In the genomic region with DNA sequence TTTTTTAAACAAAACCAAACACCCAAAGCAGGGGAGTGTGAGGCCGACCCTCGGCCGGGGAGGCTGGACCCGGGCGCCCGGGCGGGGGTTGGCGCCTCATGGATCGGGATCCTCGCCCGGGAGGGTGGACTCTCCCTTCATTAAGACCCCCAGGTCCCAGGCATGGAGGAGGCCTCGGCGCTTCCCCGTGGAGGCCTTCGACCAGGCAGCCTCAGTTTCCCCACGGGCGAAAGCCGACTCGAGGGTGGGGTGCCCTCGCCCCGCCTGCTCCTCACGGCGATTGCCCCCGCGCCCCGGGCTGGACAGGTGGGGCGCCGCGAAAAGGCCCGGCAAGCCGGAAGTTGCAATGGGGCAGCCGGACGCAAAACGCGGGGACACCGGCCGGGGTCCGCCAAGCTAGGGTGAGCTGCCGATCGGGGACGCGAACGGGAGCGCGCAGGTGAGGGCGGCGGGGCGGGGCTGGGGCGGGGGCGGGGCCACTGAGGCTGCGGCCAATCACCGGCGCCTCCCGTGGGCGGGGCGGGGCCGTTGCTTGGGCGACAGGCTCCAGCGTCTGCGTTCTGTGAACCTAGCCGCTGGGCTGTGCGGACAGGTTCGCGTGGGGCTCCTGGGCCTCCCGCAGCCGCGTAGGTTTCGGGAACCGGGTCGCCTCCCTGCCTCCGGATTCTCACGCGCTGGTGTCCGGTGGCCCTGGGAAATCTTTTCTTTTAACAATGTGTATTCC, we compare ENCODE assay signal across 8 cellular contexts. TPM values are rescaled to one million over a fixed set of nuclear protein-coding genes. Genes with fewer than 3 reads are reported as not detected.
DNase-seq lines count a peak whose midpoint lies in the region; ATAC-seq and TF ChIP-seq lines count a peak whose summit lies in the region.

No MANE protein-coding gene starts in this region.

- H3K4me3 ChIP-seq in psoas muscle (peak overlapping the region; percentile 87), urinary bladder (ENCODE audit: low read depth, low read length) (peak overlapping the region; percentile 51)

- H3K4me1 ChIP-seq in psoas muscle (peaks cover 13% of the 10 kb centered on the region), urinary bladder (ENCODE audit: insufficient read depth) (peaks cover 2% of the 10 kb centered on the region)

- H3K36me3 Mint-ChIP-seq in T-helper 1 cell treated with Interleukin-12 subunit alpha and Interleukin-12 subunit beta and Interleukin-4 antibody, amounts not matched to agents 30 μg/mL and 1 μg/mL, for 36 hours (ENCODE audit: low read depth): no peaks in the 10 kb centered on the region

- DNase-seq in GM13976 (ENCODE audit: low spot score): peak; percentile 99
- DNase-seq in NCI-H146 treated with DMSO at 0.1 percent for 48 hours (lab: John Stamatoyannopoulos, UW; ENCODE audit: unreplicated experiment): peak; percentile 85
- DNase-seq in amygdala (lab: John Stamatoyannopoulos, UW): peak; percentile 30 to 94 (median 79)
- peak; percentile 95 for DNase-seq in left ventricle myocardium superior
- DNase-seq in psoas muscle: peak; percentile 91 to 97

- peaks cover 16% of the 10 kb centered on the region for H3K4me1 Mint-ChIP-seq in T-helper 1 cell treated with Interleukin-12 subunit alpha and Interleukin-12 subunit beta and Interleukin-4 antibody, amounts not matched to agents 30 μg/mL and 1 μg/mL, for 36 hours (ENCODE audit: low read depth)

- H3K27me3 Mint-ChIP-seq in T-helper 1 cell treated with Interleukin-12 subunit alpha and Interleukin-12 subunit beta and Interleukin-4 antibody, amounts not matched to agents 30 μg/mL and 1 μg/mL, for 36 hours (ENCODE audit: low read depth): peaks cover 3% of the 10 kb centered on the region

- in situ Hi-C loops in GM13976 (cut with MboI; ENCODE audit: low sequenced_read_pairs, unreplicated experiment): no loop called here

- TF ChIP-seq CTCF in GM13976 (IDR thresholded peaks at IDR 0.05; ENCODE audit: borderline replicate concordance, control extremely low read depth, extremely low read depth, insufficient read depth, missing control alignments) (no peak), psoas muscle (IDR thresholded peaks at IDR 0.05) (no peak)

- no peaks in the 10 kb centered on the region for H3K9me3 ChIP-seq in psoas muscle

- no peaks in the 10 kb centered on the region for H3K9me3 Mint-ChIP-seq in T-helper 1 cell treated with Interleukin-12 subunit alpha and Interleukin-12 subunit beta and Interleukin-4 antibody, amounts not matched to agents 30 μg/mL and 1 μg/mL, for 36 hours

- intact Hi-C loops in left ventricle myocardium superior (cut with micrococcal nuclease): no loop called here
- intact Hi-C loops in psoas muscle (cut with DNase I): no loop called here

- no peaks in the 10 kb centered on the region for H3K27me3 ChIP-seq in psoas muscle (ENCODE audit: insufficient read depth in 3 of 3, low read length in 2 of 3)

- peak overlapping the region; percentile 86 for H3K4me3 Mint-ChIP-seq in T-helper 1 cell treated with Interleukin-12 subunit alpha and Interleukin-12 subunit beta and Interleukin-4 antibody, amounts not matched to agents 30 μg/mL and 1 μg/mL, for 36 hours

- peak; percentile 75 for ATAC-seq in HG02840 (IDR thresholded peaks at IDR 0.05; ENCODE audit: low FRiP score, unreplicated experiment)
- peak; percentile 97 for ATAC-seq in left ventricle myocardium superior
- peak; percentile 94 to 99 (median 96) for ATAC-seq in psoas muscle

- H3K27ac Mint-ChIP-seq in T-helper 1 cell treated with Interleukin-12 subunit alpha and Interleukin-12 subunit beta and Interleukin-4 antibody, amounts not matched to agents 30 μg/mL and 1 μg/mL, for 36 hours: peak overlapping the region; percentile 90

- H3K36me3 ChIP-seq in psoas muscle (ENCODE audit: insufficient read depth in 1 of 2, low read depth in 1 of 2) (peaks cover 0 to 10% of the 10 kb centered on the region in 2 donors), urinary bladder (ENCODE audit: insufficient read depth) (no peaks in the 10 kb centered on the region)

- H3K27ac ChIP-seq in psoas muscle (peak overlapping the region; percentile 86), urinary bladder (ENCODE audit: low read depth) (peak overlapping the region; percentile 86)

- 1 to 2% (median 1%) methylated on average over 57 to 74 of the region's 74 CpGs for WGBS in psoas muscle, 3 donors
- 1% methylated on average over 74 of the region's 74 CpGs for WGBS in urinary bladder

RNA-seq across cellular contexts. Expression of a gene that starts 6.0 kb away (rescaled TPM):
- total RNA-seq in left ventricle myocardium superior (8.8 TPM), psoas muscle (1 to 10 TPM; 1.8 to 4.1 (median 1.9) TPM), urinary bladder (8.9 TPM)
- polyA plus RNA-seq in psoas muscle (1 to 10 TPM; 1.9 to 5.4 (median 4.6) TPM), urinary bladder (16.4 TPM)

RNA-seq across cellular contexts. Expression of a gene that starts 7.3 kb away (rescaled TPM):
- not detected for total RNA-seq in left ventricle myocardium superior
- under 1 TPM in 1 of 4 donors, not detected in 3; 0.16 TPM for total RNA-seq in psoas muscle
- polyA plus RNA-seq in psoas muscle: under 1 TPM in 1 of 3 donors, not detected in 2; 0.07 TPM
- total RNA-seq in urinary bladder: not detected
- polyA plus RNA-seq in urinary bladder: not detected

RNA-seq across cellular contexts. Expression of a gene that starts 28.5 kb away (rescaled TPM):
- total RNA-seq in left ventricle myocardium superior: 7.1 TPM
- total RNA-seq in psoas muscle: 10 to 100 TPM in 1 of 4 donors, 1 to 10 TPM in 3; 8.1 to 11.6 (median 9.2) TPM
- polyA plus RNA-seq in psoas muscle: 10 to 100 TPM in 2 of 3 donors, 1 to 10 TPM in 1; 7.9 to 19.1 (median 18.9) TPM
- total RNA-seq in urinary bladder: 4.0 TPM
- polyA plus RNA-seq in urinary bladder: 16.0 TPM

RNA-seq across cellular contexts. Expression of a gene that starts 40.9 kb away (rescaled TPM):
- total RNA-seq in left ventricle myocardium superior: 46.0 TPM
- 100 to 1,000 TPM in 3 of 4 donors, 10 to 100 TPM in 1; 90.5 to 192 (median 123) TPM for total RNA-seq in psoas muscle
- 100 to 1,000 TPM; 302 to 749 (median 618) TPM for polyA plus RNA-seq in psoas muscle
- total RNA-seq in urinary bladder: 18.1 TPM
- polyA plus RNA-seq in urinary bladder: 28.0 TPM

Comparison
In these comparisons a context has a peak if more than half of its experiments do, and no peak if none do; other contexts are left out.
1. Peak in every context shown above with its lines: DNase-seq, ATAC-seq, H3K4me3 ChIP-seq and H3K27ac ChIP-seq.